In the genomic region with DNA sequence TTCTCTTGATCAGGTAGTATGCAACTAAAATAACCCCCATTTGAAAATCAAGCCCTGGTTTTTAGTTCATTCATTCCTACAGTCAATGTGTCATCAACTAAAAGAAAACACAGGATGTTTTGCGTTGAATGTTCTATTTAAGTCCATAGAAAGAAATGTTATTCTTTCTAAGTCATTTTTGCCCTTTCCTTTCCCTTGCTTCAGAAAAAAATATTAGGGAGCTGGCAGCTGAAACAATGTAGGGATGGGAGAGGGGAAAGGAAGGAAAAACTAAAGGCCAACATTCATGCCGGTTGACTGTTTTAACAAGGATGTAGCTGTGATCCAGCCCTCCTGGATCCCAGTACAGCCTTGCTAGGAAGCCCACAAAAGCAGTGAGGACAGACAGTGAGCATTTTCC, we compare ENCODE assay signal across 2 cellular contexts.
TF ChIP-seq lines count a peak whose summit lies in the region.

No MANE protein-coding gene starts in this region.

TF ChIP-seq in SK-N-SH treated with all-trans-retinoic acid at 6 μM for 48 hours, 23 proteins besides CTCF, POLR2A, EP300 and RAD21 (continued from another document):
- TF ChIP-seq SNAI2 (CRISPR knock-in tag; IDR thresholded peaks at IDR 0.05) (no peak), CSDC2 (CRISPR knock-in tag; IDR thresholded peaks at IDR 0.05) (no peak), PPARA (CRISPR knock-in tag; IDR thresholded peaks at IDR 0.05; ENCODE audit: borderline replicate concordance) (no peak), ISL1 (CRISPR knock-in tag; IDR thresholded peaks at IDR 0.05) (no peak), ZNF70 (CRISPR knock-in tag; IDR thresholded peaks at IDR 0.05) (no peak), ARNTL (CRISPR knock-in tag; IDR thresholded peaks at IDR 0.05; ENCODE audit: borderline replicate concordance, low read depth) (no peak)
- TF ChIP-seq, protein P1, sequence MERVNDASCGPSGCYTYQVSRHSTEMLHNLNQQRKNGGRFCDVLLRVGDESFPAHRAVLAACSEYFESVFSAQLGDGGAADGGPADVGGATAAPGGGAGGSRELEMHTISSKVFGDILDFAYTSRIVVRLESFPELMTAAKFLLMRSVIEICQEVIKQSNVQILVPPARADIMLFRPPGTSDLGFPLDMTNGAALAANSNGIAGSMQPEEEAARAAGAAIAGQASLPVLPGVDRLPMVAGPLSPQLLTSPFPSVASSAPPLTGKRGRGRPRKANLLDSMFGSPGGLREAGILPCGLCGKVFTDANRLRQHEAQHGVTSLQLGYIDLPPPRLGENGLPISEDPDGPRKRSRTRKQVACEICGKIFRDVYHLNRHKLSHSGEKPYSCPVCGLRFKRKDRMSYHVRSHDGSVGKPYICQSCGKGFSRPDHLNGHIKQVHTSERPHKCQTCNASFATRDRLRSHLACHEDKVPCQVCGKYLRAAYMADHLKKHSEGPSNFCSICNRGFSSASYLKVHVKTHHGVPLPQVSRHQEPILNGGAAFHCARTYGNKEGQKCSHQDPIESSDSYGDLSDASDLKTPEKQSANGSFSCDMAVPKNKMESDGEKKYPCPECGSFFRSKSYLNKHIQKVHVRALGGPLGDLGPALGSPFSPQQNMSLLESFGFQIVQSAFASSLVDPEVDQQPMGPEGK (CRISPR knock-in tag; IDR thresholded peaks at IDR 0.05; ENCODE audit: borderline replicate concordance): no peak
- TF ChIP-seq, protein P2, sequence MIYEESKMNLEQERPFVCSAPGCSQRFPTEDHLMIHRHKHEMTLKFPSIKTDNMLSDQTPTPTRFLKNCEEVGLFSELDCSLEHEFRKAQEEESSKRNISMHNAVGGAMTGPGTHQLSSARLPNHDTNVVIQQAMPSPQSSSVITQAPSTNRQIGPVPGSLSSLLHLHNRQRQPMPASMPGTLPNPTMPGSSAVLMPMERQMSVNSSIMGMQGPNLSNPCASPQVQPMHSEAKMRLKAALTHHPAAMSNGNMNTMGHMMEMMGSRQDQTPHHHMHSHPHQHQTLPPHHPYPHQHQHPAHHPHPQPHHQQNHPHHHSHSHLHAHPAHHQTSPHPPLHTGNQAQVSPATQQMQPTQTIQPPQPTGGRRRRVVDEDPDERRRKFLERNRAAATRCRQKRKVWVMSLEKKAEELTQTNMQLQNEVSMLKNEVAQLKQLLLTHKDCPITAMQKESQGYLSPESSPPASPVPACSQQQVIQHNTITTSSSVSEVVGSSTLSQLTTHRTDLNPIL (CRISPR knock-in tag; IDR thresholded peaks at IDR 0.05; ENCODE audit: low read depth): no peak

TF ChIP-seq in HepG2, 621 proteins besides CTCF, POLR2A, EP300 and RAD21 (continued from another document):
- TF ChIP-seq, protein P3, sequence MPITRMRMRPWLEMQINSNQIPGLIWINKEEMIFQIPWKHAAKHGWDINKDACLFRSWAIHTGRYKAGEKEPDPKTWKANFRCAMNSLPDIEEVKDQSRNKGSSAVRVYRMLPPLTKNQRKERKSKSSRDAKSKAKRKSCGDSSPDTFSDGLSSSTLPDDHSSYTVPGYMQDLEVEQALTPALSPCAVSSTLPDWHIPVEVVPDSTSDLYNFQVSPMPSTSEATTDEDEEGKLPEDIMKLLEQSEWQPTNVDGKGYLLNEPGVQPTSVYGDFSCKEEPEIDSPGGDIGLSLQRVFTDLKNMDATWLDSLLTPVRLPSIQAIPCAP (CRISPR knock-in tag; IDR thresholded peaks at IDR 0.05; ENCODE audit: low read depth): no peak
- TF ChIP-seq ZNF343 (CRISPR knock-in tag; IDR thresholded peaks at IDR 0.05) (no peak), AHR (CRISPR knock-in tag; IDR thresholded peaks at IDR 0.05) (no peak)
